13 cellular contexts compared by ENCODE assay signal in genomic region chr3:11570251-11570650, GRCh38.
DNase-seq lines count a peak whose midpoint lies in the region; ATAC-seq and TF ChIP-seq lines count a peak whose summit lies in the region.
"Had no signal": no experiment of that assay in that cellular context is flagged by ENCODE, and none has a peak within 500 bp of the region (broad histone marks: within the 10 kb centered on the region; RNA-seq: fewer than 3 reads in every experiment).

No MANE protein-coding gene starts in this region.

- peak overlapping the region; percentile 4 to 69 for H2BK12ac ChIP-seq in mesenchymal stem cell (ENCODE audit: low read length in 2 of 2)

- H3K36me3 ChIP-seq in mesenchymal stem cell (ENCODE audit: control insufficient read depth in 1 of 2, insufficient read depth in 2 of 2, low read depth in 1 of 2, low read length in 2 of 2), result peaks cover 47 to 56% of the 10 kb centered on the region in 2 experiments
- peaks cover 23% of the 10 kb centered on the region for H3K36me3 ChIP-seq in suprapubic skin

- H3K9me3 Mint-ChIP-seq in MCF 10A (ENCODE audit: unreplicated experiment), result no peaks in the 10 kb centered on the region
- H3K9me3 Mint-ChIP-seq: activated naive CD4-positive, alpha-beta T cell treated with anti-CD3 and anti-CD28 coated beads, Interleukin-2, amount 50 U/mL, for 24 hours had no signal

- H3K4me1 Mint-ChIP-seq in MCF 10A (ENCODE audit: insufficient read depth, unreplicated experiment), result peaks cover 27% of the 10 kb centered on the region

- H2BK15ac ChIP-seq in mesenchymal stem cell (ENCODE audit: low read depth, poor library complexity, severe bottlenecking), result no peak overlapping the region

- peak overlapping the region; percentile 85 for H2AK5ac ChIP-seq in mesenchymal stem cell (ENCODE audit: low read length, severe bottlenecking)

- peak overlapping the region; percentile 81 for H4K91ac ChIP-seq in mesenchymal stem cell (ENCODE audit: low read length)

- H3K4me3 ChIP-seq in mesenchymal stem cell (ENCODE audit: insufficient read depth in 1 of 2, low read depth in 1 of 2, low read length in 2 of 2) (no peak overlapping the region), suprapubic skin (no peak overlapping the region)

- peak overlapping the region in 1 of 2 experiments; percentile 35 for H3K4ac ChIP-seq in mesenchymal stem cell (ENCODE audit: low read depth in 1 of 2, low read length in 2 of 2)

- H3K36me3 Mint-ChIP-seq in MCF 10A (ENCODE audit: insufficient read depth, unreplicated experiment), result peaks cover 38% of the 10 kb centered on the region

- TF ChIP-seq POLR2A in suprapubic skin (IDR thresholded peaks at IDR 0.05), result no peak

- peak overlapping the region; percentile 28 for H3K4me3 Mint-ChIP-seq in MCF 10A (ENCODE audit: unreplicated experiment)
- H3K4me3 Mint-ChIP-seq: activated naive CD4-positive, alpha-beta T cell treated with anti-CD3 and anti-CD28 coated beads, Interleukin-2, amount 50 U/mL, for 24 hours had no signal

- CTCF ChIA-PET in MCF 10A (lab: Yijun Ruan, JAX), result interaction anchor here (0.7 to 2.4 kb wide), 3 partner anchors 14 to 81 kb away, joined by 3 to 6 read pairs (median 5); no protein-coding TSS in a partner anchor

- no peak overlapping the region for H3K23ac ChIP-seq in mesenchymal stem cell (ENCODE audit: low read length in 2 of 2)

- DNase-seq in NCI-H524 treated with DMSO at 0.1 percent for 48 hours (lab: John Stamatoyannopoulos, UW) (peak; percentile 13), MCF 10A (ENCODE audit: unreplicated experiment) (no peak), mesenchymal stem cell (no peak), suprapubic skin (ENCODE audit: low spot score in 2 of 2) (peak; percentile 76 to 82), midbrain (lab: John Stamatoyannopoulos, UW) (no peak), activated gamma-delta T cell (lab: John Stamatoyannopoulos, UW) (no peak), cerebellar nuclear complex (lab: John Stamatoyannopoulos, UW) (no peak)
- DNase-seq: activated CD4-positive, alpha-beta T cell treated with anti-CD3 and anti-CD28 coated beads for 1 hour; DMS79 treated with DMSO at 0.1 percent for 48 hours; KBM-7; NCI-H2171 treated with DMSO at 0.1 percent for 48 hours had no signal

- H3K27ac ChIP-seq in mesenchymal stem cell (ENCODE audit: low read length, poor library complexity, severe bottlenecking) (no peak overlapping the region), suprapubic skin (peak overlapping the region; percentile 93)

- H3K14ac ChIP-seq in mesenchymal stem cell (ENCODE audit: low read length in 2 of 2), result no peak overlapping the region

- peak overlapping the region; percentile 95 for H3K9ac ChIP-seq in mesenchymal stem cell (ENCODE audit: low read length)

- no TSS peak for BruUV-seq in MCF 10A (replicated peaks; lab: Mats Ljungman, UMichigan)

- peak overlapping the region; percentile 99 for H3K27ac Mint-ChIP-seq in MCF 10A (ENCODE audit: low read depth, unreplicated experiment)
- H3K27ac Mint-ChIP-seq: activated naive CD4-positive, alpha-beta T cell treated with anti-CD3 and anti-CD28 coated beads, Interleukin-2, amount 50 U/mL, for 24 hours had no signal

- no peak for TF ChIP-seq EP300 in suprapubic skin (IDR thresholded peaks at IDR 0.05)

- no peak for ATAC-seq in GM19452 (IDR thresholded peaks at IDR 0.05; ENCODE audit: unreplicated experiment)

- no peak overlapping the region for H2AFZ ChIP-seq in mesenchymal stem cell (ENCODE audit: low read depth, low read length)

- peaks cover 25% of the 10 kb centered on the region for H3K79me1 ChIP-seq in mesenchymal stem cell (replicated peaks; ENCODE audit: low read length, poor library complexity, severe bottlenecking)

- TF ChIP-seq CTCF in MCF 10A (IDR thresholded peaks at IDR 0.05; ENCODE audit: unreplicated experiment), result no peak
- no peak for TF ChIP-seq CTCF in suprapubic skin (IDR thresholded peaks at IDR 0.05)

- peak overlapping the region; percentile 26 to 35 for H3K18ac ChIP-seq in mesenchymal stem cell (ENCODE audit: low read depth in 1 of 2, low read length in 2 of 2)

- H3K4me2 ChIP-seq in mesenchymal stem cell (ENCODE audit: low read length, poor library complexity, severe bottlenecking), result no peak overlapping the region

- H3K9me3 ChIP-seq in mesenchymal stem cell (ENCODE audit: control insufficient read depth, low read length) (no peaks in the 10 kb centered on the region), suprapubic skin (no peaks in the 10 kb centered on the region)

- intact Hi-C loops in MCF 10A (cut with micrococcal nuclease), result no loop called here

- peaks cover 47% of the 10 kb centered on the region for H3K4me1 ChIP-seq in mesenchymal stem cell (ENCODE audit: control insufficient read depth, insufficient read depth, low read depth, low read length)
- peaks cover 46% of the 10 kb centered on the region for H3K4me1 ChIP-seq in suprapubic skin

- POLR2A ChIA-PET in MCF 10A (lab: Yijun Ruan, JAX), result interaction anchor here (0.9 to 3.7 kb wide), 4 partner anchors 12 to 181 kb away, joined by 3 to 18 read pairs (median 3); no protein-coding TSS in a partner anchor

- H2BK120ac ChIP-seq in mesenchymal stem cell (ENCODE audit: low read depth, low read length), result peak overlapping the region; percentile 62

- no peak overlapping the region for H2BK5ac ChIP-seq in mesenchymal stem cell (ENCODE audit: low read depth, low read length, poor library complexity, severe bottlenecking)

- no peaks in the 10 kb centered on the region for H3K27me3 ChIP-seq in mesenchymal stem cell (ENCODE audit: control insufficient read depth in 1 of 2, insufficient read depth in 1 of 2, low read length in 2 of 2)
- H3K27me3 ChIP-seq in suprapubic skin, result no peaks in the 10 kb centered on the region

- 75% methylated on average over 10 of the region's 13 CpGs for WGBS in mesenchymal stem cell
- WGBS in suprapubic skin, result 69% methylated on average over 11 of the region's 13 CpGs

- no peaks in the 10 kb centered on the region for H3K27me3 Mint-ChIP-seq in MCF 10A (ENCODE audit: insufficient read depth, unreplicated experiment)
- H3K27me3 Mint-ChIP-seq: activated naive CD4-positive, alpha-beta T cell treated with anti-CD3 and anti-CD28 coated beads, Interleukin-2, amount 50 U/mL, for 24 hours had no signal

- H4K8ac ChIP-seq in mesenchymal stem cell (ENCODE audit: low read length), result peak overlapping the region; percentile 19

Comparison
In these comparisons a context has a peak if more than half of its experiments do, and no peak if none do; other contexts are left out.
1. DNase-seq: peak in NCI-H524 treated with DMSO at 0.1 percent for 48 hours (single experiment) and suprapubic skin (2 of 2); none in MCF 10A (single experiment), mesenchymal stem cell (single experiment), midbrain (single experiment), activated gamma-delta T cell (single experiment) and cerebellar nuclear complex (0 of 2).